In the genomic region with DNA sequence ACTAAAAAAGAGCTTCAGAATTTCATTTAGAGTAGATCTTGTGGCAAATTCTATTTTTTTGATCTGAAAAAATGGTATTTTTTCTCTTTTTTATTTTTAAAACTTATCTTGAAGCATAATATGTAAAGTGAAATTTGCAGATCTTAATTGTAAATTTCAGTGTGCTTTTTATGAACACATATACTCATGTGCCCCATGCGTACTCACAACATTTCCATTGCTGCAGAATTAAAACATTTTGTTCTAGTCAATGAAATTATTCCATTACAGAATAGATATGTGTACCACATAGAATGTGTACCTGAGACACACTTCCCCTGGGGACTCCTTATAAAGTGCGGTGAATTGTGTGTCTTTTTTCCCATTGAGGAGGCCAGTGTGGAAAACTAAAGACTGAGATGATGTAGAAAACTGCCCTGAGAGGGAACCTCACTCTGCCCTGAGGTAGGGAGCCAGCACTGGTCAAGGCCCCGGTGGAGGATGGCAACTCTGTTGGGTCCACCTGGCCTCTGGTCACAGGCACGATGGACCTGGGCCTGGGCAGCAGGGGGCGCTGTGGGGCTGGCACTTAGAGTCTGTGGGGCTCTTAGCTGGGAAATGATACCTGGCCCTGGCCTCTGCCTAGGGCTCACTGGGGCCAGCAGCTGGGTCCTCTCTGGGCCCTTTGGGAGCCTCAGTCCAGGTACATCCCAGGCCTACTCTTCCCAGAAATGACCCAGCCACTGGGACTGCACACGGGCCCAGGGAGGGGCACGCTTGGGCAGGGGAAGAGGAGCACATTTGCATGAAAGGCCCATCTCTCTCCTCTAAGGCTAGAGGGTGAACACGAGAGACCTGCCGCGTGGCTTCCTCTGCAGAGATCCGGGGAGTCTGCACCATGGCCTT, we compare ENCODE assay signal across 1 cellular context.
TF ChIP-seq lines count a peak whose summit lies in the region.

No MANE protein-coding gene starts in this region.

TF ChIP-seq in HEK293, 187 proteins besides CTCF, POLR2A, EP300 and RAD21 (continued from another document):
- TF ChIP-seq ZNF335 (tag by site-specific recombination; conservative IDR thresholded peaks at IDR 0.05) = no peak
- TF ChIP-seq PRDM2 (tag by site-specific recombination; IDR thresholded peaks at IDR 0.05; ENCODE audit: borderline replicate concordance) = no peak
- TF ChIP-seq, protein P1, sequence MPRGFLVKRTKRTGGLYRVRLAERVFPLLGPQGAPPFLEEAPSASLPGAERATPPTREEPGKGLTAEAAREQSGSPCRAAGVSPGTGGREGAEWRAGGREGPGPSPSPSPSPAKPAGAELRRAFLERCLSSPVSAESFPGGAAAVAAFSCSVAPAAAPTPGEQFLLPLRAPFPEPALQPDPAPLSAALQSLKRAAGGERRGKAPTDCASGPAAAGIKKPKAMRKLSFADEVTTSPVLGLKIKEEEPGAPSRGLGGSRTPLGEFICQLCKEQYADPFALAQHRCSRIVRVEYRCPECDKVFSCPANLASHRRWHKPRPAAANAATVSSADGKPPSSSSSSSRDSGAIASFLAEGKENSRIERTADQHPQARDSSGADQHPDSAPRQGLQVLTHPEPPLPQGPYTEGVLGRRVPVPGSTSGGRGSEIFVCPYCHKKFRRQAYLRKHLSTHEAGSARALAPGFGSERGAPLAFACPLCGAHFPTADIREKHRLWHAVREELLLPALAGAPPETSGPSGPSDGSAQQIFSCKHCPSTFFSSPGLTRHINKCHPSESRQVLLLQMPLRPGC (tag by site-specific recombination; IDR thresholded peaks at IDR 0.05) = no peak
- peak; percentile 49 for TF ChIP-seq ZNF654 (tag by site-specific recombination; IDR thresholded peaks at IDR 0.05; ENCODE audit: low read depth)
- peak; percentile 79; the same call in 1 of the 2 replicates for TF ChIP-seq ZNF2 (tag by site-specific recombination; IDR thresholded peaks at IDR 0.05)
- no peak for TF ChIP-seq KLF16 (tag by site-specific recombination; IDR thresholded peaks at IDR 0.05)
